Comparison of ENCODE assay signal across 19 cellular contexts in the genomic region with DNA sequence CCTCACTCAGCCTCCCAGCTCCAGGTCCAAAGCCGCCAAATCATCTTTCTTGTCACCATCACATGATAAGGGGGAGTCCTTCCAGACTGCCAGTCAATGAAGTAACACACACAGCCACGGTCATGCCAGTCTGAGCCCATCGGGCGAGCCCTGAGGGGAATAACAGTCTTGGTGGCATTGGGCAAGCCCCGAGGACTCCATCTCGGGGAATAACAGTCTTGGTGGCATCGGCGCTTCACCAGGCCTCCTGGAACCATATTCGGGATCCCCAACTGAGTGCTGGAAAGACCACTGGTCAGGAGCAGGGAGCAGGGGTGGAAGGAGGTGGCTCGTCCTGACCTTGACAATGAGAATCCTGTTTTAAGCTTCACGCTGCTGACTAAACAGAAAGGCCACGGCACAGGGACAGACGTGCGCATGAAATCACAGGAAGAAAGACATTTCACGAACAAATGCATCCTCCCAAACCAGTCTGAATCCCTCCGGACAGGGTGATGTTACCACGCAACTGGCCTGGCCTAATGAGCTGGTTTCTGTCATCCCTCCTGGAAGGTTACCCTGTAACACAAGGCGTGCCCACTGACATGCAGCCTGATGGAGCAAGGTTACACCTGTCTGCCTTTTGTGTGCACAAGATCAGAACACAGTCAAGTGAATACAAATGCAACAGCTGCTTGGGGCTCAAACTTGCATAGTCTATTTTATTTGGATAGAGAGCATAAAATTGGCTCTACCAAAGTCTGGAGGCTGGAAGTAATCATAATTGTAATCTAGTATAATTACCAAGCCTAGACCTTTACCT.
DNase-seq lines count a peak whose midpoint lies in the region; TF ChIP-seq lines count a peak whose summit lies in the region.
"Had no signal": no experiment of that assay in that cellular context is flagged by ENCODE, and none has a peak within 500 bp of the region (broad histone marks: within the 10 kb centered on the region; RNA-seq: fewer than 3 reads in every experiment).

No MANE protein-coding gene starts in this region.

- no peak overlapping the region for H2AFZ ChIP-seq in H9 (ENCODE audit: low read length)

- DNase-seq in COLO668 (lab: John Stamatoyannopoulos, UW; ENCODE audit: unreplicated experiment) (peak; percentile 53), H9 (peak; percentile 21), NCI-H69 (lab: John Stamatoyannopoulos, UW) (peak; percentile 66), islet precursor cell (peak; percentile 42), DMS53 (lab: John Stamatoyannopoulos, UW) (no peak), GM20000 (ENCODE audit: low spot score) (no peak)
- DNase-seq in activated CD8-positive, alpha-beta memory T cell treated with anti-CD3 and anti-CD28 coated beads for 24 hours, result no peak
- DNase-seq: GF-D8; GOT3; HFFc6; MG63; NCI-H1092 treated with DMSO at 0.1 percent for 48 hours; NCI-H1930; NCI-H446 treated with DMSO at 0.1 percent for 48 hours; NK-92 treated with Interleukin-12 subunit alpha and Interleukin-12 subunit beta, amount 100 ng/mL, for 24 hours had no signal

- no peaks in the 10 kb centered on the region for H3K27me3 Mint-ChIP-seq in H9 (ENCODE audit: low read depth)
- H3K27me3 Mint-ChIP-seq: B cell; CD4-positive, alpha-beta T cell had no signal

- no peaks in the 10 kb centered on the region for H4K20me1 ChIP-seq in H9 (ENCODE audit: control insufficient read depth, insufficient read depth, insufficient read length)

- no peaks in the 10 kb centered on the region for H3K4me1 ChIP-seq in H9 (ENCODE audit: insufficient read depth, low read length)

- no peaks in the 10 kb centered on the region; a peak in 1 of 4 replicates for H3K4me1 Mint-ChIP-seq in H9

- H2BK20ac ChIP-seq in H9 (ENCODE audit: low read depth, low read length, poor library complexity, severe bottlenecking), result no peak overlapping the region

- no peak overlapping the region for H3K23ac ChIP-seq in H9 (ENCODE audit: insufficient read length, low read depth, low read length)

- no peak overlapping the region for H3K4ac ChIP-seq in H9 (ENCODE audit: low read depth, low read length)

- H4K5ac ChIP-seq in H9 (ENCODE audit: insufficient read length, low read depth, low read length), result no peak overlapping the region

- no peak overlapping the region for H2BK12ac ChIP-seq in H9 (ENCODE audit: insufficient read length, low read depth, low read length)

- H3K79me1 ChIP-seq in H9 (ENCODE audit: insufficient read depth, low read depth, low read length, poor library complexity, severe bottlenecking), result no peaks in the 10 kb centered on the region

- WGBS in H9 (ENCODE audit: extremely low coverage, insufficient read length, low lambda C conversion rate), result no CpG with 5 or more reads among the region's 18 CpGs

- H3K56ac ChIP-seq in H9 (ENCODE audit: insufficient read length, low read depth, low read length), result no peak overlapping the region

- H2BK5ac ChIP-seq in H9 (ENCODE audit: insufficient read length, low read length), result no peak overlapping the region

- H3K9me3 ChIP-seq in H9 (ENCODE audit: control insufficient read depth, low read depth, low read length), result no peaks in the 10 kb centered on the region
- H3K9me3 ChIP-seq: MG63 had no signal

- no peaks in the 10 kb centered on the region for H3K36me3 Mint-ChIP-seq in H9 (ENCODE audit: insufficient read depth in 1 of 3, low read depth in 3 of 3)

- H3K9me3 Mint-ChIP-seq in H9, result no peaks in the 10 kb centered on the region
- H3K9me3 Mint-ChIP-seq: CD4-positive, alpha-beta T cell; HFFc6 had no signal

- H4K91ac ChIP-seq in H9 (ENCODE audit: insufficient read length, low read depth, low read length), result no peak overlapping the region

- no peak overlapping the region for H3K4me3 Mint-ChIP-seq in H9
- H3K4me3 Mint-ChIP-seq: B cell; CD4-positive, alpha-beta T cell; HFFc6 had no signal

- no peak overlapping the region for H3K9ac ChIP-seq in H9 (ENCODE audit: extremely low read depth, insufficient read length, low read length)
- H3K9ac ChIP-seq: KMS-11 had no signal

- no peak overlapping the region for H2AK5ac ChIP-seq in H9 (ENCODE audit: insufficient read length, low read length)

- H2BK120ac ChIP-seq in H9 (ENCODE audit: low read depth, low read length, poor library complexity, severe bottlenecking), result no peak overlapping the region

- no peak overlapping the region for H3T11ph ChIP-seq in H9 (ENCODE audit: low read length)

- H2BK15ac ChIP-seq in H9 (ENCODE audit: low read depth, low read length), result no peak overlapping the region

- no peaks in the 10 kb centered on the region for H3K23me2 ChIP-seq in H9 (ENCODE audit: insufficient read length, low read depth, low read length, poor library complexity, severe bottlenecking)

- H3K4me2 ChIP-seq in H9 (ENCODE audit: insufficient read depth, insufficient read length, low read length), result no peak overlapping the region
- H3K4me2 ChIP-seq: KMS-11 had no signal

- H3K18ac ChIP-seq in H9 (ENCODE audit: insufficient read length, low read depth, low read length), result no peak overlapping the region

- H3K27ac ChIP-seq in H9 (ENCODE audit: insufficient read length, low read depth, low read length), result no peak overlapping the region
- H3K27ac ChIP-seq: KMS-11, RWPE1 had no signal

- H3K79me2 ChIP-seq in H9 (ENCODE audit: insufficient read depth, low read length), result no peaks in the 10 kb centered on the region

- TF ChIP-seq CTCF in H9 (conservative IDR thresholded peaks at IDR 0.05), result no peak
- TF ChIP-seq CTCF in GM20000 (IDR thresholded peaks at IDR 0.05; ENCODE audit: extremely low read depth, missing control alignments), result no peak

- no peak overlapping the region for H4K8ac ChIP-seq in H9 (replicated peaks; ENCODE audit: insufficient read length, low read depth, low read length)

- no peaks in the 10 kb centered on the region for H3K27me3 ChIP-seq in H9 (ENCODE audit: insufficient read depth, low read length)
- H3K27me3 ChIP-seq: MG63 had no signal

- H3K27ac Mint-ChIP-seq in H9, result no peak overlapping the region
- H3K27ac Mint-ChIP-seq: B cell; CD4-positive, alpha-beta T cell; HFFc6 had no signal

- no peak overlapping the region for H3K14ac ChIP-seq in H9 (ENCODE audit: insufficient read depth, low read length)

Comparison
In these comparisons a context has a peak if more than half of its experiments do, and no peak if none do; other contexts are left out.
1. DNase-seq: peak in COLO668 (single experiment), H9 (single experiment), NCI-H69 (single experiment) and islet precursor cell (single experiment); none in DMS53 (single experiment), GM20000 (single experiment) and activated CD8-positive, alpha-beta memory T cell treated with anti-CD3 and anti-CD28 coated beads for 24 hours (single experiment).